8 cellular contexts compared by ENCODE assay signal in genomic region chrX:72029473-72030411, GRCh38.
DNase-seq lines count a peak whose midpoint lies in the region; ATAC-seq and TF ChIP-seq lines count a peak whose summit lies in the region.
"Had no signal": no experiment of that assay in that cellular context is flagged by ENCODE, and none has a peak within 500 bp of the region (broad histone marks: within the 10 kb centered on the region; RNA-seq: fewer than 3 reads in every experiment).

No MANE protein-coding gene starts in this region.

- H3K9me3 ChIP-seq in ascending aorta (peaks cover 0 to 13% of the 10 kb centered on the region in 2 donors), tibial artery (peaks cover 0 to 5% (median 0%) of the 10 kb centered on the region in 3 donors)

- no peaks in the 10 kb centered on the region for H3K36me3 Mint-ChIP-seq in HFFc6 (ENCODE audit: low read depth)
- H3K36me3 Mint-ChIP-seq: activated CD8-positive, alpha-beta memory T cell treated with anti-CD3 and anti-CD28 coated beads, Interleukin-2, amount 10 ng/mL, durations not matched to agents 7 days and 5 days had no signal

- H3K9me3 Mint-ChIP-seq in HFFc6: no peaks in the 10 kb centered on the region

- H3K27ac Mint-ChIP-seq in HFFc6: peak overlapping the region; percentile 49
- H3K27ac Mint-ChIP-seq: activated CD8-positive, alpha-beta memory T cell treated with anti-CD3 and anti-CD28 coated beads, Interleukin-2, amount 10 ng/mL, durations not matched to agents 7 days and 5 days had no signal

- H3K4me1 ChIP-seq in ascending aorta (no peaks in the 10 kb centered on the region), tibial artery (peaks cover 0 to 41% (median 10%) of the 10 kb centered on the region in 4 donors)

- peak; percentile 85 for DNase-seq in HFFc6
- peak in 1 of 2 donors; percentile 67 for DNase-seq in ascending aorta (ENCODE audit: low spot score in 2 of 2)
- DNase-seq in left colon: no peak
- DNase-seq in tibial artery: no peak
- no peak for DNase-seq in stimulated activated CD4-positive, alpha-beta T cell treated with anti-CD3 and anti-CD28 coated beads, Interleukin-4, amount 100 ng/mL, for 24 hours
- DNase-seq in head of caudate nucleus: no peak
- DNase-seq: activated CD8-positive, alpha-beta memory T cell treated with anti-CD3 and anti-CD28 coated beads, Interleukin-2, amount 10 ng/mL, durations not matched to agents 7 days and 5 days had no signal

- intact Hi-C loops in ascending aorta (cut with DNase I): loop anchor here (5.0 kb wide), 1 partner anchor 33 kb away; no protein-coding TSS in a partner anchor
- intact Hi-C loops in left colon (cut with DNase I, micrococcal nuclease): no loop called here
- intact Hi-C loops in tibial artery (cut with DNase I; ENCODE audit: low total_unique reads): no loop called here
- intact Hi-C loops in head of caudate nucleus (cut with DNase I): no loop called here

- ATAC-seq in left colon (peak; percentile 53), HG02884 (IDR thresholded peaks at IDR 0.05; ENCODE audit: unreplicated experiment) (no peak)
- ATAC-seq: activated CD8-positive, alpha-beta memory T cell treated with anti-CD3 and anti-CD28 coated beads, Interleukin-2, amount 10 ng/mL, durations not matched to agents 7 days and 5 days had no signal

- H3K36me3 ChIP-seq in ascending aorta: no peaks in the 10 kb centered on the region
- no peaks in the 10 kb centered on the region for H3K36me3 ChIP-seq in tibial artery

- H3K27me3 ChIP-seq in ascending aorta (no peaks in the 10 kb centered on the region), tibial artery (no peaks in the 10 kb centered on the region)

- TF ChIP-seq CTCF in HFFc6 (IDR thresholded peaks at IDR 0.05) (no peak), ascending aorta (IDR thresholded peaks at IDR 0.05) (no peak), tibial artery (IDR thresholded peaks at IDR 0.05) (no peak)

- no peaks in the 10 kb centered on the region for H3K27me3 Mint-ChIP-seq in HFFc6 (ENCODE audit: insufficient read depth)

- H3K4me3 ChIP-seq in ascending aorta (peak overlapping the region in 1 of 2 donors; percentile 61), tibial artery (peak overlapping the region in 1 of 2 donors; percentile 18)

- peaks cover 47% of the 10 kb centered on the region for H3K4me1 Mint-ChIP-seq in HFFc6 (ENCODE audit: low read depth)
- H3K4me1 Mint-ChIP-seq: activated CD8-positive, alpha-beta memory T cell treated with anti-CD3 and anti-CD28 coated beads, Interleukin-2, amount 10 ng/mL, durations not matched to agents 7 days and 5 days had no signal

- H3K27ac ChIP-seq in ascending aorta (peak overlapping the region; percentile 12 to 64), tibial artery (peak overlapping the region; percentile 54 to 75)

- peak overlapping the region; percentile 60 for H3K4me3 Mint-ChIP-seq in HFFc6
- H3K4me3 Mint-ChIP-seq: activated CD8-positive, alpha-beta memory T cell treated with anti-CD3 and anti-CD28 coated beads, Interleukin-2, amount 10 ng/mL, durations not matched to agents 7 days and 5 days had no signal
